9 cellular contexts compared by ENCODE assay signal in genomic region chr14:21095430-21096205, GRCh38. TPM values are rescaled to one million over a fixed set of nuclear protein-coding genes. Genes with fewer than 3 reads are reported as not detected.
DNase-seq lines count a peak whose midpoint lies in the region; ATAC-seq lines count a peak whose summit lies in the region.
"Had no signal": no experiment of that assay in that cellular context is flagged by ENCODE, and none has a peak within 500 bp of the region (broad histone marks: within the 10 kb centered on the region; RNA-seq: fewer than 3 reads in every experiment).

No MANE protein-coding gene starts in this region.

- H3K4me1 Mint-ChIP-seq in CD4-positive, CD25-positive, alpha-beta regulatory T cell, result peaks cover 10 to 30% (median 17%) of the 10 kb centered on the region in 4 donors
- H3K4me1 Mint-ChIP-seq in activated CD4-positive, alpha-beta T cell treated with anti-CD3 and anti-CD28 coated beads for 36 hours, result peaks cover 22% of the 10 kb centered on the region
- H3K4me1 Mint-ChIP-seq in activated CD4-positive, alpha-beta memory T cell treated with anti-CD3 and anti-CD28 coated beads, Interleukin-2, amount 10 ng/mL, durations not matched to agents 7 days and 5 days, result peaks cover 25% of the 10 kb centered on the region

- peaks cover 20% of the 10 kb centered on the region for H3K27me3 Mint-ChIP-seq in CD4-positive, CD25-positive, alpha-beta regulatory T cell
- H3K27me3 Mint-ChIP-seq in activated CD4-positive, alpha-beta T cell treated with anti-CD3 and anti-CD28 coated beads for 36 hours, result no peaks in the 10 kb centered on the region
- H3K27me3 Mint-ChIP-seq in activated CD4-positive, alpha-beta memory T cell treated with anti-CD3 and anti-CD28 coated beads, Interleukin-2, amount 10 ng/mL, durations not matched to agents 7 days and 5 days, result peaks cover 22% of the 10 kb centered on the region

- H3K27me3 ChIP-seq in CD4-positive, CD25-positive, alpha-beta regulatory T cell (ENCODE audit: control insufficient read depth, insufficient read depth, low read length), result no peaks in the 10 kb centered on the region

- H3K27ac Mint-ChIP-seq in CD4-positive, CD25-positive, alpha-beta regulatory T cell, result peak overlapping the region in 2 of 3 donors; percentile 56 to 70
- no peak overlapping the region for H3K27ac Mint-ChIP-seq in activated CD4-positive, alpha-beta T cell treated with anti-CD3 and anti-CD28 coated beads for 36 hours
- no peak overlapping the region for H3K27ac Mint-ChIP-seq in activated CD4-positive, alpha-beta memory T cell treated with anti-CD3 and anti-CD28 coated beads, Interleukin-2, amount 10 ng/mL, durations not matched to agents 7 days and 5 days

- no peak overlapping the region for H3K4me3 ChIP-seq in CD4-positive, CD25-positive, alpha-beta regulatory T cell (ENCODE audit: low read depth, low read length)

- no peak for DNase-seq in CD4-positive, CD25-positive, alpha-beta regulatory T cell
- DNase-seq in RKO (ENCODE audit: low spot score), result peak; percentile 29
- DNase-seq in inferior parietal cortex (ENCODE audit: extremely low spot score), result peak; percentile 20
- DNase-seq in activated CD4-positive, alpha-beta T cell treated with anti-CD3 and anti-CD28 coated beads for 36 hours, result no peak
- no peak for DNase-seq in activated CD4-positive, alpha-beta memory T cell treated with anti-CD3 and anti-CD28 coated beads, Interleukin-2, amount 10 ng/mL, durations not matched to agents 7 days and 5 days
- DNase-seq in NCI-H2227 (lab: John Stamatoyannopoulos, UW; ENCODE audit: unreplicated experiment), result no peak
- DNase-seq: aorta, retina, RPMI8226 had no signal

- peaks cover 20% of the 10 kb centered on the region for H3K4me1 ChIP-seq in CD4-positive, CD25-positive, alpha-beta regulatory T cell (ENCODE audit: control insufficient read depth, insufficient read depth, low read length, poor library complexity, severe bottlenecking)

- peaks cover 0 to 2% (median 0%) of the 10 kb centered on the region in 7 donors for H3K9me3 Mint-ChIP-seq in CD4-positive, CD25-positive, alpha-beta regulatory T cell
- no peaks in the 10 kb centered on the region for H3K9me3 Mint-ChIP-seq in activated CD4-positive, alpha-beta T cell treated with anti-CD3 and anti-CD28 coated beads for 36 hours (ENCODE audit: low read depth)
- H3K9me3 Mint-ChIP-seq in activated CD4-positive, alpha-beta memory T cell treated with anti-CD3 and anti-CD28 coated beads, Interleukin-2, amount 10 ng/mL, durations not matched to agents 7 days and 5 days, result no peaks in the 10 kb centered on the region

- ATAC-seq in CD4-positive, CD25-positive, alpha-beta regulatory T cell (ENCODE audit: low read depth in 2 of 2), result no peak
- ATAC-seq in activated CD4-positive, alpha-beta T cell treated with anti-CD3 and anti-CD28 coated beads for 36 hours, result no peak

- POLR2A ChIA-PET in activated CD4-positive, alpha-beta T cell treated with anti-CD3 and anti-CD28 coated beads for 36 hours (lab: Charles Lee), result no interaction called here
- POLR2A ChIA-PET in activated CD4-positive, alpha-beta memory T cell treated with anti-CD3 and anti-CD28 coated beads, Interleukin-2, amount 10 ng/mL, durations not matched to agents 7 days and 5 days (lab: Charles Lee), result interaction anchor here (0.9 to 2.5 kb wide), 2 partner anchors 8 to 25 kb away, joined by 4 to 15 read pairs; no protein-coding TSS in a partner anchor

- no peaks in the 10 kb centered on the region for H3K9me3 ChIP-seq in CD4-positive, CD25-positive, alpha-beta regulatory T cell (ENCODE audit: control insufficient read depth in 2 of 2, low read length in 2 of 2)

- peak overlapping the region; percentile 65 to 86 (median 74) for H3K4me3 Mint-ChIP-seq in CD4-positive, CD25-positive, alpha-beta regulatory T cell
- H3K4me3 Mint-ChIP-seq in activated CD4-positive, alpha-beta T cell treated with anti-CD3 and anti-CD28 coated beads for 36 hours, result no peak overlapping the region
- H3K4me3 Mint-ChIP-seq in activated CD4-positive, alpha-beta memory T cell treated with anti-CD3 and anti-CD28 coated beads, Interleukin-2, amount 10 ng/mL, durations not matched to agents 7 days and 5 days, result no peak overlapping the region

- H3K27ac ChIP-seq in CD4-positive, CD25-positive, alpha-beta regulatory T cell (ENCODE audit: insufficient read depth, low read length, poor library complexity, severe bottlenecking), result no peak overlapping the region

- CTCF ChIA-PET in activated CD4-positive, alpha-beta T cell treated with anti-CD3 and anti-CD28 coated beads for 36 hours (lab: Charles Lee), result interaction anchor here (0.7 to 7.0 kb wide), 8 partner anchors 10 to 90 kb away, joined by 3 to 183 read pairs (median 4); no protein-coding TSS in a partner anchor
- CTCF ChIA-PET in activated CD4-positive, alpha-beta memory T cell treated with anti-CD3 and anti-CD28 coated beads, Interleukin-2, amount 10 ng/mL, durations not matched to agents 7 days and 5 days (lab: Charles Lee), result interaction anchor here (1.0 to 7.8 kb wide), 5 partner anchors 8 to 81 kb away, joined by 3 to 159 read pairs (median 5); partner anchors contain the start of gene TMEM253

- no peaks in the 10 kb centered on the region for H3K36me3 ChIP-seq in CD4-positive, CD25-positive, alpha-beta regulatory T cell (ENCODE audit: control insufficient read depth, insufficient read depth, low read length)

- H3K36me3 Mint-ChIP-seq in CD4-positive, CD25-positive, alpha-beta regulatory T cell, result peaks cover 3% of the 10 kb centered on the region
- H3K36me3 Mint-ChIP-seq in activated CD4-positive, alpha-beta T cell treated with anti-CD3 and anti-CD28 coated beads for 36 hours (ENCODE audit: low read depth), result peaks cover 6% of the 10 kb centered on the region
- H3K36me3 Mint-ChIP-seq in activated CD4-positive, alpha-beta memory T cell treated with anti-CD3 and anti-CD28 coated beads, Interleukin-2, amount 10 ng/mL, durations not matched to agents 7 days and 5 days (ENCODE audit: low read depth), result no peaks in the 10 kb centered on the region

- intact Hi-C loops in activated CD4-positive, alpha-beta T cell treated with anti-CD3 and anti-CD28 coated beads for 36 hours (cut with DNase I, micrococcal nuclease), result no loop called here

RNA-seq across cellular contexts. Expression of gene ZNF219, which starts 2.8 kb away (rescaled TPM):
- 5.0 TPM for total RNA-seq in CD4-positive, CD25-positive, alpha-beta regulatory T cell
- 1 to 10 TPM; 1.1 to 1.9 (median 1.3) TPM for polyA plus RNA-seq in CD4-positive, CD25-positive, alpha-beta regulatory T cell
- total RNA-seq in activated CD4-positive, alpha-beta T cell treated with anti-CD3 and anti-CD28 coated beads for 36 hours, result 10 to 100 TPM in 1 of 2 experiments, 1 to 10 TPM in 1; 9.6 to 10.8 TPM
- total RNA-seq in activated CD4-positive, alpha-beta memory T cell treated with anti-CD3 and anti-CD28 coated beads, Interleukin-2, amount 10 ng/mL, durations not matched to agents 7 days and 5 days, result 1 to 10 TPM; 5.3 to 5.8 TPM

RNA-seq across cellular contexts. Expression of gene TMEM253, which starts 5.2 kb away (rescaled TPM):
- total RNA-seq in CD4-positive, CD25-positive, alpha-beta regulatory T cell, result not detected
- not detected for polyA plus RNA-seq in CD4-positive, CD25-positive, alpha-beta regulatory T cell
- under 1 TPM in 1 of 2 experiments, not detected in 1; 0.44 TPM for total RNA-seq in activated CD4-positive, alpha-beta T cell treated with anti-CD3 and anti-CD28 coated beads for 36 hours
- not detected for total RNA-seq in activated CD4-positive, alpha-beta memory T cell treated with anti-CD3 and anti-CD28 coated beads, Interleukin-2, amount 10 ng/mL, durations not matched to agents 7 days and 5 days
- total RNA-seq: aorta had no signal

RNA-seq across cellular contexts. Expression of gene ARHGEF40, which starts 25.5 kb away (rescaled TPM):
- 7.4 TPM for total RNA-seq in CD4-positive, CD25-positive, alpha-beta regulatory T cell
- under 1 TPM in 2 of 4 donors, not detected in 2; 0.07 to 0.64 TPM for polyA plus RNA-seq in CD4-positive, CD25-positive, alpha-beta regulatory T cell
- total RNA-seq in activated CD4-positive, alpha-beta T cell treated with anti-CD3 and anti-CD28 coated beads for 36 hours, result under 1 TPM; 0.05 to 0.09 TPM
- under 1 TPM; 0.18 to 0.28 TPM for total RNA-seq in activated CD4-positive, alpha-beta memory T cell treated with anti-CD3 and anti-CD28 coated beads, Interleukin-2, amount 10 ng/mL, durations not matched to agents 7 days and 5 days

RNA-seq across cellular contexts. Expression of gene RNASE8, which starts 38.0 kb away (rescaled TPM):
- not detected for total RNA-seq in CD4-positive, CD25-positive, alpha-beta regulatory T cell
- not detected for polyA plus RNA-seq in CD4-positive, CD25-positive, alpha-beta regulatory T cell
- not detected for total RNA-seq in activated CD4-positive, alpha-beta T cell treated with anti-CD3 and anti-CD28 coated beads for 36 hours
- not detected for total RNA-seq in activated CD4-positive, alpha-beta memory T cell treated with anti-CD3 and anti-CD28 coated beads, Interleukin-2, amount 10 ng/mL, durations not matched to agents 7 days and 5 days
- total RNA-seq: aorta had no signal

RNA-seq across cellular contexts. Expression of gene RNASE7, which starts 53.5 kb away (rescaled TPM):
- total RNA-seq in CD4-positive, CD25-positive, alpha-beta regulatory T cell, result not detected
- polyA plus RNA-seq in CD4-positive, CD25-positive, alpha-beta regulatory T cell, result not detected
- total RNA-seq in activated CD4-positive, alpha-beta T cell treated with anti-CD3 and anti-CD28 coated beads for 36 hours, result not detected
- total RNA-seq in activated CD4-positive, alpha-beta memory T cell treated with anti-CD3 and anti-CD28 coated beads, Interleukin-2, amount 10 ng/mL, durations not matched to agents 7 days and 5 days, result not detected
- total RNA-seq: aorta had no signal
- polyA plus RNA-seq: aorta had no signal

Comparison
In these comparisons a context has a peak if more than half of its experiments do, and no peak if none do; other contexts are left out.
1. DNase-seq: peak in RKO (single experiment) and inferior parietal cortex (single experiment); none in CD4-positive, CD25-positive, alpha-beta regulatory T cell (0 of 3), activated CD4-positive, alpha-beta T cell treated with anti-CD3 and anti-CD28 coated beads for 36 hours (single experiment), activated CD4-positive, alpha-beta memory T cell treated with anti-CD3 and anti-CD28 coated beads, Interleukin-2, amount 10 ng/mL, durations not matched to agents 7 days and 5 days (single experiment) and NCI-H2227 (single experiment).
2. H3K27ac Mint-ChIP-seq: peak in CD4-positive, CD25-positive, alpha-beta regulatory T cell (2 of 3); none in activated CD4-positive, alpha-beta T cell treated with anti-CD3 and anti-CD28 coated beads for 36 hours (single experiment) and activated CD4-positive, alpha-beta memory T cell treated with anti-CD3 and anti-CD28 coated beads, Interleukin-2, amount 10 ng/mL, durations not matched to agents 7 days and 5 days (single experiment).
3. H3K4me3 Mint-ChIP-seq: peak in CD4-positive, CD25-positive, alpha-beta regulatory T cell (4 of 4); none in activated CD4-positive, alpha-beta T cell treated with anti-CD3 and anti-CD28 coated beads for 36 hours (single experiment) and activated CD4-positive, alpha-beta memory T cell treated with anti-CD3 and anti-CD28 coated beads, Interleukin-2, amount 10 ng/mL, durations not matched to agents 7 days and 5 days (single experiment).